In genomic region chr6:22306741-22307466, GRCh38 we compare ENCODE assay signal across 29 cellular contexts. TPM values are rescaled to one million over a fixed set of nuclear protein-coding genes. Genes with fewer than 3 reads are reported as not detected.
DNase-seq lines count a peak whose midpoint lies in the region; ATAC-seq and TF ChIP-seq lines count a peak whose summit lies in the region.
"Had no signal": no experiment of that assay in that cellular context is flagged by ENCODE, and none has a peak within 500 bp of the region (broad histone marks: within the 10 kb centered on the region; RNA-seq: fewer than 3 reads in every experiment).

No MANE protein-coding gene starts in this region.

- no peak for ATAC-seq in GM21367 (IDR thresholded peaks at IDR 0.05; ENCODE audit: unreplicated experiment)
- ATAC-seq: HCT116 had no signal

- H3K4me3 ChIP-seq in astrocyte of the cerebellum (ENCODE audit: low read depth, low read length): no peak overlapping the region
- H3K4me3 ChIP-seq: BLaER1, left ventricle myocardium inferior, SK-N-MC, tibial artery had no signal

- in situ Hi-C loops in astrocyte of the cerebellum (cut with HindIII; ENCODE audit: low sequenced_read_pairs): no loop called here

- TF ChIP-seq CTCF in astrocyte of the cerebellum (IDR thresholded peaks at IDR 0.05; ENCODE audit: low read depth, low read length, missing control alignments): no peak

- DNase-seq in H4 (ENCODE audit: low spot score) (peak; percentile 81), NCI-H446 treated with DMSO at 0.1 percent for 48 hours (lab: John Stamatoyannopoulos, UW) (peak; percentile 45), astrocyte of the cerebellum (ENCODE audit: low read depth) (peak; percentile 8), pons (ENCODE audit: low spot score) (peak; percentile 3), HCEC 1CT (no peak), globus pallidus (ENCODE audit: low spot score) (no peak)
- DNase-seq: activated B cell treated with CpG ODN at 0.5 μM for 24 hours; activated CD4-positive, alpha-beta T cell treated with anti-CD3 and anti-CD28 coated beads, Interleukin-2, amount 50 U/mL, for 1 hour; activated effector memory CD4-positive, alpha-beta T cell treated with Interleukin-2 at 50 U/mL for 16 hours; activated T-cell treated with anti-CD3 and anti-CD28 coated beads, Interleukin-2, amount 50 U/mL, for 1 hour; anterior cingulate cortex; DMS153; left ventricle myocardium inferior; naive B cell; NCI-H1092; NCI-H1694; NCI-H748 treated with DMSO at 0.1 percent for 48 hours; occipital lobe; stimulated activated CD4-positive, alpha-beta T cell treated with anti-CD3 and anti-CD28 coated beads, Interleukin-4, amount 100 ng/mL, for 24 hours; tibial artery had no signal

RNA-seq across cellular contexts. Expression of gene PRL, which starts 10.1 kb away (rescaled TPM):
- not detected in 2 replicates for total RNA-seq in H4 (2014; rRNA removed; shearing (Covaris generic))
- total RNA-seq: activated B cell treated with CpG ODN at 0.5 μM for 24 hours; endothelial cell of umbilical vein; glomerular endothelial cell; HT-29; left ventricle myocardium inferior; occipital lobe; pulmonary artery endothelial cell; T-helper 1 cell treated with Interleukin-12 subunit alpha and Interleukin-12 subunit beta and Interleukin-4 antibody, amounts not matched to agents 30 ng/mL and 1 ng/mL, for 36 hours had no signal

Comparison
In these comparisons a context has a peak if more than half of its experiments do, and no peak if none do; other contexts are left out.
1. DNase-seq: peak in H4 (single experiment), NCI-H446 treated with DMSO at 0.1 percent for 48 hours (single experiment), astrocyte of the cerebellum (single experiment) and pons (single experiment); none in HCEC 1CT (single experiment) and globus pallidus (single experiment).